In the genomic region with DNA sequence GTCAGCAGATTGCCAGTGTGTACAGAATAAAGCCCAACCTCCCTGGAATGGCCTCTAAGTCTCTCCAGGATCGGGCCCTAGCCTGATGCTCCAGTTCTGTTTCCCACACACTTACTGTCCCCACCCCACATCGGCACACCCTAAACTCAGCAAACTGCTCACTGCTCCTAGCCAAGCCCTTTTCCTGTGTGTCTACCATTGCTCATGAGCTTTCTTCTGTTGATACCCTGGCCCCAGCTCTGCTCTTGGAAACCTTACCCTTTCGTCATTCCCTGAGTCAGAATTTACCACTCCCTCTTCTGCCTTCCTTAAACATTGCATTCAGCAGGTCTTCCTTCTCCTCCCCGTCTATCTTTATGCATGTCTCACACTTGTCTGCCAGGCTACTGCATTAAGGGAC, we compare ENCODE assay signal across 10 cellular contexts.
DNase-seq lines count a peak whose midpoint lies in the region; ATAC-seq and TF ChIP-seq lines count a peak whose summit lies in the region.
"Had no signal": no experiment of that assay in that cellular context is flagged by ENCODE, and none has a peak within 500 bp of the region (broad histone marks: within the 10 kb centered on the region; RNA-seq: fewer than 3 reads in every experiment).

No MANE protein-coding gene starts in this region.

- ATAC-seq in GM19023 (IDR thresholded peaks at IDR 0.05; ENCODE audit: unreplicated experiment) (no peak), HG03521 (IDR thresholded peaks at IDR 0.05; ENCODE audit: unreplicated experiment) (no peak)
- ATAC-seq in CD4-positive, alpha-beta T cell (ENCODE audit: poor library complexity) = no peak
- ATAC-seq: activated T-cell treated with anti-CD3 and anti-CD28 coated beads, Interleukin-2, amount 50 U/mL, for 4 hours had no signal

- intact Hi-C loops in CD4-positive, alpha-beta T cell (cut with DNase I, micrococcal nuclease) = no loop called here

- TF ChIP-seq CTCF in AG09309 (IDR thresholded peaks at IDR 0.05; ENCODE audit: control insufficient read depth, insufficient read depth, low read depth, low read length, missing control alignments) (peak; percentile 22), cardiac fibroblast (IDR thresholded peaks at IDR 0.05; ENCODE audit: low read depth, low read length) (no peak)
- TF ChIP-seq CTCF in CD4-positive, alpha-beta T cell (IDR thresholded peaks at IDR 0.05) = no peak

- H3K27ac Mint-ChIP-seq in CD4-positive, alpha-beta T cell = no peak overlapping the region
- H3K27ac Mint-ChIP-seq: CD4-positive, CD25-positive, alpha-beta regulatory T cell had no signal

- H3K27me3 Mint-ChIP-seq in CD4-positive, alpha-beta T cell = peaks cover 25% of the 10 kb centered on the region

- H3K4me3 Mint-ChIP-seq in CD4-positive, alpha-beta T cell = no peak overlapping the region
- H3K4me3 Mint-ChIP-seq: activated T-cell treated with anti-CD3 and anti-CD28 coated beads, Interleukin-2, amount 50 U/mL, for 4 hours; CD4-positive, CD25-positive, alpha-beta regulatory T cell had no signal

- H3K27me3 ChIP-seq in CD4-positive, alpha-beta T cell (ENCODE audit: control insufficient read depth, insufficient read depth, low read length) = no peaks in the 10 kb centered on the region

- DNase-seq in AG09309 (ENCODE audit: low read depth) (peak; percentile 56), M059J (ENCODE audit: low read depth) (peak; percentile 92), cardiac fibroblast (ENCODE audit: low read depth in 2 of 2) (peak; percentile 71 to 99), kidney tubule cell (ENCODE audit: low spot score) (peak; percentile 99), GM19238 (ENCODE audit: insufficient read length, low spot score) (no peak)
- no peak for DNase-seq in CD4-positive, alpha-beta T cell
- DNase-seq: activated T-cell treated with anti-CD3 and anti-CD28 coated beads, Interleukin-2, amount 50 U/mL, for 4 hours; CD4-positive, CD25-positive, alpha-beta regulatory T cell had no signal

- H3K9me3 ChIP-seq in CD4-positive, alpha-beta T cell (ENCODE audit: control insufficient read depth, low read length) = no peaks in the 10 kb centered on the region

- POLR2A ChIA-PET in CD4-positive, alpha-beta T cell (lab: Charles Lee) = no interaction called here

- no peaks in the 10 kb centered on the region for H3K9me3 Mint-ChIP-seq in CD4-positive, alpha-beta T cell
- H3K9me3 Mint-ChIP-seq: activated T-cell treated with anti-CD3 and anti-CD28 coated beads, Interleukin-2, amount 50 U/mL, for 4 hours had no signal

- H3K4me3 ChIP-seq in AG09309 (ENCODE audit: control insufficient read depth, low read depth, low read length) (no peak overlapping the region), cardiac fibroblast (replicated peaks in 1 of 2; ENCODE audit: low read depth in 2 of 2, low read length in 2 of 2) (no peak overlapping the region)

- CTCF ChIA-PET in CD4-positive, alpha-beta T cell (lab: Charles Lee) = no interaction called here

- no peak overlapping the region for H3K27ac ChIP-seq in CD4-positive, alpha-beta T cell (ENCODE audit: low read depth, low read length)

- no peaks in the 10 kb centered on the region for H3K4me1 Mint-ChIP-seq in CD4-positive, alpha-beta T cell (ENCODE audit: low read depth)
- H3K4me1 Mint-ChIP-seq: CD4-positive, CD25-positive, alpha-beta regulatory T cell had no signal

- H3K36me3 Mint-ChIP-seq in CD4-positive, alpha-beta T cell (ENCODE audit: low read depth) = no peaks in the 10 kb centered on the region
- H3K36me3 Mint-ChIP-seq: CD4-positive, CD25-positive, alpha-beta regulatory T cell had no signal

Comparison
In these comparisons a context has a peak if more than half of its experiments do, and no peak if none do; other contexts are left out.
1. DNase-seq: peak in AG09309 (single experiment), M059J (single experiment), cardiac fibroblast (2 of 2) and kidney tubule cell (single experiment); none in GM19238 (single experiment) and CD4-positive, alpha-beta T cell (0 of 10).